ENCODE assay signal across 8 cellular contexts in the genomic region with DNA sequence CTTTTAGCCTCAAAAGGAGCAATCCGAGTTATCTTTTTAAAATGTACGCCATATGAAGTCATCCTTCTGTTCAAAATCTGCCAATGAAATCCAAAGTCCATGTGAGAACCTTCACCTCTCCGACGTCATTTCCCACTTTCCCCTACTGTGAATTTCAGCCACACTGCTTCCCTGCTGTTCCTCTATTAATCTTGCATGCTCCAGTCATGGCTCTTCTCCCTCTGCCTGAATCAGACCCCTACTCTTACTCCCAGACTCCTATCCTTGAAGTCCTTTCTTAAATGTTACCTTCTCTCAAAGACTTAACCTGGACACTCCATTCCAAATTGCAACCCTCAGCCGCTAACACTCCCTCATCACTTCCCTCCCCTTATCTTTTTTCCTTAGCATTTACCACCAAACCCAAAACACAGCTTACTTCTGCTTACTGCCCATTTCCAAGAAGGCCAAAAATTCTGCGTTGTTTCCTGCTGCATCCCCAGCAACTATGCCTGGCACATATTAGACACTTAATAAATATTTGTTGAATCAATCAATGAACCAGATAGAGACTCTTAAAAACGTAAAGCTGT. TPM values are rescaled to one million over a fixed set of nuclear protein-coding genes. Genes with fewer than 3 reads are reported as not detected.
DNase-seq lines count a peak whose midpoint lies in the region; ATAC-seq, FAIRE-seq and TF ChIP-seq lines count a peak whose summit lies in the region.

No MANE protein-coding gene starts in this region.

- peaks cover 41% of the 10 kb centered on the region for H3K4me1 ChIP-seq in DOHH2 (ENCODE audit: control insufficient read depth, low read length)
- peaks cover 36% of the 10 kb centered on the region for H3K4me1 ChIP-seq in MM.1S (ENCODE audit: low read length)
- peaks cover 3% of the 10 kb centered on the region for H3K4me1 ChIP-seq in GM12878 (ENCODE audit: control insufficient read depth, insufficient read depth, low read length)
- peaks cover 43% of the 10 kb centered on the region for H3K4me1 ChIP-seq in lower lobe of right lung
- peaks cover 47% of the 10 kb centered on the region for H3K4me1 ChIP-seq in vagina

- no peak for TF ChIP-seq RAD21 in GM12878 (IDR thresholded peaks at IDR 0.05; ENCODE audit: insufficient read depth, low read depth, low read length)

- BruUV-seq in GM12878 (replicated peaks; lab: Mats Ljungman, UMichigan) = no TSS peak

- H3K27me3 ChIP-seq in DOHH2 (ENCODE audit: control insufficient read depth, low read length) (no peaks in the 10 kb centered on the region), MM.1S (replicated peaks; ENCODE audit: insufficient read depth, low read length) (peaks cover 8% of the 10 kb centered on the region), GM12878 (replicated peaks in 1 of 2; ENCODE audit: control insufficient read depth in 2 of 2, insufficient read depth in 2 of 2, low read length in 1 of 2) (no peaks in the 10 kb centered on the region), lower lobe of right lung (ENCODE audit: low read depth) (no peaks in the 10 kb centered on the region), vagina (no peaks in the 10 kb centered on the region)

- H3K4me3 ChIP-seq in DOHH2 (ENCODE audit: low read length) = peak overlapping the region; percentile 84
- H3K4me3 ChIP-seq in MM.1S (ENCODE audit: low read length) = no peak overlapping the region
- peak overlapping the region; percentile 82 for H3K4me3 ChIP-seq in GM12878
- peak overlapping the region; percentile 94 for H3K4me3 ChIP-seq in lower lobe of right lung
- H3K4me3 ChIP-seq in vagina = peak overlapping the region; percentile 87 to 96

- no peak for FAIRE-seq in GM12878 (lab: Jason Lieb, UNC)

- TF ChIP-seq EP300 in GM12878 (IDR thresholded peaks at IDR 0.05; ENCODE audit: borderline replicate concordance in 1 of 2, control insufficient read depth in 1 of 2, low read depth in 2 of 2, low read length in 2 of 2) = no peak

- H3K36me3 ChIP-seq in DOHH2 (ENCODE audit: control insufficient read depth, low read length) (peaks cover 39% of the 10 kb centered on the region), MM.1S (replicated peaks; ENCODE audit: insufficient read depth, low read length) (peaks cover 11% of the 10 kb centered on the region; the same call in 1 of the 2 replicates), GM12878 (ENCODE audit: control insufficient read depth in 2 of 2, insufficient read depth in 2 of 2, low read length in 1 of 2) (peaks cover 0 to 22% of the 10 kb centered on the region in 2 experiments; a peak in 2 of 4 replicates), lower lobe of right lung (peaks cover 32% of the 10 kb centered on the region), vagina (peaks cover 0 to 28% of the 10 kb centered on the region in 2 donors)

- ATAC-seq in GM12878 (no peak), lower lobe of right lung (no peak), HG03460 (IDR thresholded peaks at IDR 0.05; ENCODE audit: unreplicated experiment) (no peak), HG02571 (IDR thresholded peaks at IDR 0.05; ENCODE audit: unreplicated experiment) (no peak)

- 75% methylated on average over 7 of the region's 7 CpGs for WGBS in GM12878 (ENCODE audit: insufficient coverage, insufficient replicate concordance, low lambda C conversion rate, missing lambda C conversion rate)

- H3K9me3 ChIP-seq in DOHH2 (ENCODE audit: control insufficient read depth, insufficient read depth, low read length) = no peaks in the 10 kb centered on the region
- no peaks in the 10 kb centered on the region for H3K9me3 ChIP-seq in MM.1S (replicated peaks; ENCODE audit: insufficient read depth, low read length)
- H3K9me3 ChIP-seq in GM12878 (replicated peaks; ENCODE audit: control insufficient read depth, insufficient read depth, low read length) = no peaks in the 10 kb centered on the region
- no peaks in the 10 kb centered on the region for H3K9me3 ChIP-seq in lower lobe of right lung
- no peaks in the 10 kb centered on the region for H3K9me3 ChIP-seq in vagina

- H2AFZ ChIP-seq in MM.1S (ENCODE audit: low read length) (no peak overlapping the region), GM12878 (ENCODE audit: control insufficient read depth, low read depth, low read length) (no peak overlapping the region)

- H3K9me2 ChIP-seq in DOHH2 (replicated peaks; ENCODE audit: control insufficient read depth, low read length) = no peaks in the 10 kb centered on the region
- H3K9me2 ChIP-seq in MM.1S (replicated peaks; ENCODE audit: insufficient read depth, low read length) = no peaks in the 10 kb centered on the region

- no peak overlapping the region for H3K9ac ChIP-seq in MM.1S (ENCODE audit: low read length)
- H3K9ac ChIP-seq in GM12878 (ENCODE audit: control insufficient read depth, insufficient read depth, low read length) = peak overlapping the region; percentile 87

- RAD21 ChIA-PET in GM12878 (lab: Charles Lee; ENCODE audit: unreplicated experiment) = interaction anchor here (0.8 to 3.1 kb wide), 4 partner anchors 35 to 547 kb away, joined by 3 to 18 read pairs (median 4); no protein-coding TSS in a partner anchor

- DNase-seq in MM.1S (no peak), GM12878 (ENCODE audit: low read depth, low spot score) (no peak), lower lobe of right lung (no peak), vagina (ENCODE audit: extremely low spot score in 2 of 2) (no peak), hepatic stellate cell (ENCODE audit: low spot score) (no peak)

- intact Hi-C loops in GM12878 (cut with micrococcal nuclease; ENCODE audit: unreplicated experiment) (no loop called here), lower lobe of right lung (cut with DNase I) (no loop called here), vagina (cut with DNase I) (no loop called here)

- CTCF ChIA-PET in GM12878 (lab: Yijun Ruan, JAX) = interaction anchor here (0.7 to 2.0 kb wide), 2 partner anchors 27 to 36 kb away, joined by 3 to 14 read pairs; no protein-coding TSS in a partner anchor

- H3K4me2 ChIP-seq in DOHH2 (ENCODE audit: low read length) (peak overlapping the region; percentile 69), MM.1S (ENCODE audit: low read depth, low read length) (peak overlapping the region; percentile 97; the same call in 1 of the 2 replicates), GM12878 (ENCODE audit: control insufficient read depth, insufficient read depth) (peak overlapping the region; percentile 94)

- POLR2A ChIA-PET in GM12878 (lab: Charles Lee) = interaction anchor here (1.1 to 2.6 kb wide), 9 partner anchors 10 to 108 kb away, joined by 3 to 11 read pairs (median 3); no protein-coding TSS in a partner anchor

- no peak overlapping the region for H3K27ac ChIP-seq in DOHH2 (ENCODE audit: low read depth, low read length)
- no peak overlapping the region for H3K27ac ChIP-seq in MM.1S (ENCODE audit: low read length)
- H3K27ac ChIP-seq in GM12878 (ENCODE audit: control insufficient read depth, insufficient read depth) = peak overlapping the region; percentile 52
- peak overlapping the region; percentile 92 for H3K27ac ChIP-seq in lower lobe of right lung
- H3K27ac ChIP-seq in vagina = no peak overlapping the region

- SMC1A ChIA-PET in GM12878 (lab: Charles Lee; ENCODE audit: uncharacterized antibody, unreplicated experiment) = interaction anchor here (0.6 to 4.1 kb wide), 9 partner anchors 8 to 122 kb away, joined by 3 to 13 read pairs (median 3); no protein-coding TSS in a partner anchor

- no peak for TF ChIP-seq CTCF in DOHH2 (IDR thresholded peaks at IDR 0.05; ENCODE audit: low read depth, low read length, poor library complexity, severe bottlenecking)
- TF ChIP-seq CTCF in MM.1S (IDR thresholded peaks at IDR 0.05; ENCODE audit: low read length) = no peak
- no peak for TF ChIP-seq CTCF in GM12878 (IDR thresholded peaks at IDR 0.05 in 2 of 3, conservative IDR thresholded peaks at IDR 0.05 in 1 of 3; ENCODE audit: control insufficient read depth in 2 of 3, extremely low read depth in 1 of 3, insufficient read depth in 1 of 3, low read depth in 3 of 3, low read length in 3 of 3)
- TF ChIP-seq CTCF in lower lobe of right lung (IDR thresholded peaks at IDR 0.05) = no peak
- TF ChIP-seq CTCF in vagina (IDR thresholded peaks at IDR 0.05) = no peak

- H3F3A ChIP-seq in DOHH2 (ENCODE audit: control insufficient read depth, insufficient read depth) (peaks cover 26% of the 10 kb centered on the region), MM.1S (ENCODE audit: insufficient read depth, low read length) (peaks cover 42% of the 10 kb centered on the region)

- no peak for TF ChIP-seq POLR2A in GM12878 (IDR thresholded peaks at IDR 0.05; ENCODE audit: low read depth, low read length)
- TF ChIP-seq POLR2A in vagina (IDR thresholded peaks at IDR 0.05) = no peak

- in situ Hi-C loops in GM12878 (cut with MboI) = no loop called here

- peaks cover 50% of the 10 kb centered on the region for H3K79me2 ChIP-seq in DOHH2 (ENCODE audit: control insufficient read depth, low read length)
- H3K79me2 ChIP-seq in MM.1S (ENCODE audit: low read length) = peaks cover 27% of the 10 kb centered on the region
- H3K79me2 ChIP-seq in GM12878 (ENCODE audit: control insufficient read depth, insufficient read depth, low read length) = peaks cover 61% of the 10 kb centered on the region

- H4K20me1 ChIP-seq in DOHH2 (ENCODE audit: control insufficient read depth, insufficient read depth, low read depth, low read length) (peaks cover 14% of the 10 kb centered on the region), MM.1S (ENCODE audit: insufficient read depth, low read length) (peaks cover 19% of the 10 kb centered on the region), GM12878 (ENCODE audit: control insufficient read depth, insufficient read depth) (peaks cover 5% of the 10 kb centered on the region; the same call in 1 of the 2 replicates)

RNA-seq across cellular contexts. Expression of a gene that starts 1.2 kb away (rescaled TPM):
- 9.3 and 10.1 TPM in 2 replicates for total RNA-seq in GM12878 (2013; cell fraction: nucleolus; rRNA removed)
- 11.4 and 11.5 TPM in 2 replicates for total RNA-seq in GM12878 (2014; rRNA removed)
- total RNA-seq in GM12878 (2014; rRNA removed; fragmentation: Illumina TruSeq; extraction: Trizol) = 13.8 and 14.2 TPM in 2 replicates
- 7.1 and 7.2 TPM in 2 replicates for total RNA-seq in GM12878 (2021)
- polyA plus RNA-seq in GM12878 (2011; ENCODE audit: low read depth) = 5.1 TPM
- polyA plus RNA-seq in GM12878 (2011; rRNA removed) = 7.9 and 12.9 TPM in 2 replicates
- polyA plus RNA-seq in GM12878 (2011; cell fraction: cytosol; rRNA removed) = 3.0 and 3.6 TPM in 2 replicates
- 2.7 and 4.1 TPM in 2 replicates for polyA plus RNA-seq in GM12878 (2011; cell fraction: nucleus; rRNA removed)
- 7.6 and 10.4 TPM in 2 replicates for polyA plus RNA-seq in GM12878 (2012)
- 12.4 and 14.1 TPM in 2 replicates for polyA plus RNA-seq in GM12878 (2014; fragmentation: Illumina TruSeq; extraction: Trizol)
- 10 to 100 TPM in 1 of 2 experiments, 1 to 10 TPM in 1; 8.9 to 10.2 TPM for polyA plus RNA-seq in GM12878 (2014; fragmentation: Nextera tagmentation; extraction: Ambion mirVana)
- polyA plus RNA-seq in GM12878 (2014; rRNA removed) = 6.9 and 9.1 TPM in 2 replicates
- polyA plus RNA-seq in GM12878 (2016; fragmentation: Nextera tagmentation; extraction: Ambion mirVana) = 10 to 100 TPM; 13.6 to 17.9 TPM
- 3.2 and 3.6 TPM in 2 replicates for polyA minus RNA-seq in GM12878 (2011; rRNA and poly(A)+ RNA removed)
- 2.3 and 3.5 TPM in 2 replicates for polyA minus RNA-seq in GM12878 (2011; cell fraction: cytosol; rRNA and poly(A)+ RNA removed)
- 3.3 and 4.6 TPM in 2 replicates for polyA minus RNA-seq in GM12878 (2011; cell fraction: nucleus; rRNA and poly(A)+ RNA removed)
- total RNA-seq in lower lobe of right lung = 11.1 TPM
- 9.1 TPM for total RNA-seq in vagina

RNA-seq across cellular contexts. Expression of a gene that starts 1.3 kb away (rescaled TPM):
- 393 and 399 TPM in 2 replicates for total RNA-seq in GM12878 (2013; cell fraction: nucleolus; rRNA removed)
- total RNA-seq in GM12878 (2014; rRNA removed) (3,114 and 3,350 TPM in 2 replicates), GM12878 (2014; rRNA removed; fragmentation: Illumina TruSeq; extraction: Trizol) (3,391 and 3,433 TPM in 2 replicates), GM12878 (2021) (2,942 and 3,030 TPM in 2 replicates), lower lobe of right lung (1,413 TPM), vagina (2,641 TPM)
- 8,530 TPM for polyA plus RNA-seq in GM12878 (2011; ENCODE audit: low read depth)
- polyA plus RNA-seq in GM12878 (2011; rRNA removed) (3,424 and 4,734 TPM in 2 replicates), GM12878 (2014; fragmentation: Illumina TruSeq; extraction: Trizol) (2,502 and 4,642 TPM in 2 replicates), GM12878 (2014; fragmentation: Nextera tagmentation; extraction: Ambion mirVana) (over 10,000 TPM in 1 of 2 experiments, 1,000 to 10,000 TPM in 1; 6,967 to 10,761 TPM), GM12878 (2014; rRNA removed) (5,703 and 6,539 TPM in 2 replicates), GM12878 (2016; fragmentation: Nextera tagmentation; extraction: Ambion mirVana) (1,000 to 10,000 TPM; 2,885 to 2,955 TPM)
- 6,238 and 7,908 TPM in 2 replicates for polyA plus RNA-seq in GM12878 (2011; cell fraction: cytosol; rRNA removed)
- 1,866 and 2,228 TPM in 2 replicates for polyA plus RNA-seq in GM12878 (2011; cell fraction: nucleus; rRNA removed)
- 4,230 and 5,312 TPM in 2 replicates for polyA plus RNA-seq in GM12878 (2012)
- polyA minus RNA-seq in GM12878 (2011; rRNA and poly(A)+ RNA removed) = 1,568 and 2,412 TPM in 2 replicates
- polyA minus RNA-seq in GM12878 (2011; cell fraction: cytosol; rRNA and poly(A)+ RNA removed) = 797 and 891 TPM in 2 replicates
- 234 and 300 TPM in 2 replicates for polyA minus RNA-seq in GM12878 (2011; cell fraction: nucleus; rRNA and poly(A)+ RNA removed)

RNA-seq across cellular contexts. Expression of a gene that starts 29.5 kb away (rescaled TPM):
- 12.0 and 12.2 TPM in 2 replicates for total RNA-seq in GM12878 (2013; cell fraction: nucleolus; rRNA removed)
- total RNA-seq in GM12878 (2014; rRNA removed) (2.3 and 2.5 TPM in 2 replicates), GM12878 (2014; rRNA removed; fragmentation: Illumina TruSeq; extraction: Trizol) (3.7 TPM in 2 replicates), GM12878 (2021) (4.5 and 5.3 TPM in 2 replicates), lower lobe of right lung (53.7 TPM), vagina (19.4 TPM)
- polyA plus RNA-seq in GM12878 (2011; ENCODE audit: low read depth) = 2.7 TPM
- polyA plus RNA-seq in GM12878 (2011; rRNA removed) (3.9 and 5.4 TPM in 2 replicates), GM12878 (2014; fragmentation: Illumina TruSeq; extraction: Trizol) (3.5 and 5.4 TPM in 2 replicates), GM12878 (2014; fragmentation: Nextera tagmentation; extraction: Ambion mirVana) (1 to 10 TPM in 1 of 2 experiments, under 1 TPM in 1; 0.98 to 1.5 TPM), GM12878 (2014; rRNA removed) (1.5 TPM in 2 replicates), GM12878 (2016; fragmentation: Nextera tagmentation; extraction: Ambion mirVana) (1 to 10 TPM in 1 of 2 experiments, under 1 TPM in 1; 0.67 to 2.7 TPM)
- 2.1 TPM in 2 replicates for polyA plus RNA-seq in GM12878 (2011; cell fraction: cytosol; rRNA removed)
- 2.0 TPM in 2 replicates for polyA plus RNA-seq in GM12878 (2011; cell fraction: nucleus; rRNA removed)
- 4.1 and 5.1 TPM in 2 replicates for polyA plus RNA-seq in GM12878 (2012)
- polyA minus RNA-seq in GM12878 (2011; rRNA and poly(A)+ RNA removed) = 4.6 and 15.4 TPM in 2 replicates
- 3.3 and 6.5 TPM in 2 replicates for polyA minus RNA-seq in GM12878 (2011; cell fraction: cytosol; rRNA and poly(A)+ RNA removed)
- polyA minus RNA-seq in GM12878 (2011; cell fraction: nucleus; rRNA and poly(A)+ RNA removed) = 2.2 and 2.6 TPM in 2 replicates

Comparison
In these comparisons a context has a peak if more than half of its experiments do, and no peak if none do; other contexts are left out.
1. H3K27ac ChIP-seq: peak in GM12878 (single experiment) and lower lobe of right lung (single experiment); none in DOHH2 (single experiment), MM.1S (single experiment) and vagina (single experiment).
2. Peak in every context shown above with its lines, with median percentiles within 50 percentile points of each other: H3K4me2 ChIP-seq.